In genomic region chr3:188491276-188491687, GRCh38 we compare ENCODE assay signal across 14 cellular contexts.
DNase-seq lines count a peak whose midpoint lies in the region; ATAC-seq and TF ChIP-seq lines count a peak whose summit lies in the region.
"Had no signal": no experiment of that assay in that cellular context is flagged by ENCODE, and none has a peak within 500 bp of the region (broad histone marks: within the 10 kb centered on the region; RNA-seq: fewer than 3 reads in every experiment).

No MANE protein-coding gene starts in this region.

- TF ChIP-seq CTCF in psoas muscle (IDR thresholded peaks at IDR 0.05) = no peak
- no peak for TF ChIP-seq CTCF in GM13977 (IDR thresholded peaks at IDR 0.05; ENCODE audit: extremely low read depth, insufficient read depth, missing control alignments)

- intact Hi-C loops in psoas muscle (cut with DNase I) = loop anchor here in 1 of 2 donors (5.0 kb wide), 1 partner anchor 56 kb away; no protein-coding TSS in a partner anchor

- DNase-seq in EL = peak; percentile 89
- no peak for DNase-seq in SJSA1 (ENCODE audit: low read depth in 1 of 2, low spot score in 2 of 2)
- DNase-seq in fibroblast of peridontal ligament (ENCODE audit: extremely low read depth) = peak; percentile 67
- no peak for DNase-seq in psoas muscle
- no peak for DNase-seq in central memory CD4-positive, alpha-beta T cell
- DNase-seq in GM13977 (ENCODE audit: low spot score) = no peak
- DNase-seq in effector memory CD4-positive, alpha-beta T cell = no peak
- DNase-seq: activated CD4-positive, alpha-beta T cell treated with anti-CD3 and anti-CD28 coated beads for 1 hour; activated T-cell treated with anti-CD3 and anti-CD28 coated beads, Interleukin-2, amount 50 U/mL, for 4 hours; C1 segment of cervical spinal cord; NCI-H2081 treated with DMSO at 0.1 percent for 48 hours; NK-92 treated with Interleukin-12 subunit alpha and Interleukin-12 subunit beta, amount 100 ng/mL, for 24 hours; stimulated activated naive CD4-positive, alpha-beta T cell treated with Interleukin-2 at 50 U/mL for 16 hours had no signal

- H3K27ac ChIP-seq in SJSA1 (peak overlapping the region; percentile 55), psoas muscle (peak overlapping the region; percentile 71)
- H3K27ac ChIP-seq in effector memory CD4-positive, alpha-beta T cell (ENCODE audit: insufficient read depth, low read length, poor library complexity, severe bottlenecking) = no peak overlapping the region

- in situ Hi-C loops in GM13977 (cut with MboI; ENCODE audit: low pct_unique_long_range_greater_than_20kb, low sequenced_read_pairs, unreplicated experiment) = no loop called here

- H3K9me3 ChIP-seq in SJSA1 (replicated peaks) = no peaks in the 10 kb centered on the region
- H3K9me3 ChIP-seq in psoas muscle = no peaks in the 10 kb centered on the region
- H3K9me3 ChIP-seq in effector memory CD4-positive, alpha-beta T cell (ENCODE audit: control insufficient read depth, low read length) = no peaks in the 10 kb centered on the region

- peaks cover 38% of the 10 kb centered on the region for H3K4me1 ChIP-seq in SJSA1 (replicated peaks)
- peaks cover 15% of the 10 kb centered on the region for H3K4me1 ChIP-seq in psoas muscle
- H3K4me1 ChIP-seq in effector memory CD4-positive, alpha-beta T cell (ENCODE audit: control insufficient read depth, insufficient read depth, low read length, poor library complexity, severe bottlenecking) = no peaks in the 10 kb centered on the region

- H3K36me3 ChIP-seq in SJSA1 = peaks cover 35% of the 10 kb centered on the region
- H3K36me3 ChIP-seq in psoas muscle (ENCODE audit: insufficient read depth in 1 of 2, low read depth in 1 of 2) = peaks cover 0 to 1% of the 10 kb centered on the region in 2 donors
- H3K36me3 ChIP-seq in effector memory CD4-positive, alpha-beta T cell (ENCODE audit: control insufficient read depth, insufficient read depth, low read length) = no peaks in the 10 kb centered on the region

- WGBS in psoas muscle, 3 donors = 12 to 52% (median 20%) methylated on average over 1 of the region's 1 CpG

- H3K4me3 ChIP-seq in SJSA1 (no peak overlapping the region), psoas muscle (no peak overlapping the region)
- H3K4me3 ChIP-seq in effector memory CD4-positive, alpha-beta T cell (ENCODE audit: insufficient read depth, low read depth, low read length, poor library complexity, severe bottlenecking) = no peak overlapping the region

- no peaks in the 10 kb centered on the region for H3K27me3 ChIP-seq in SJSA1 (replicated peaks)
- no peaks in the 10 kb centered on the region for H3K27me3 ChIP-seq in psoas muscle (ENCODE audit: insufficient read depth in 3 of 3, low read length in 2 of 3)
- H3K27me3 ChIP-seq in effector memory CD4-positive, alpha-beta T cell (replicated peaks; ENCODE audit: control insufficient read depth, insufficient read depth, low read length, poor library complexity, severe bottlenecking) = no peaks in the 10 kb centered on the region

- peak; percentile 40 to 85 (median 58) for ATAC-seq in psoas muscle
- ATAC-seq in HG02885 (IDR thresholded peaks at IDR 0.05; ENCODE audit: poor library complexity, unreplicated experiment) = no peak
- ATAC-seq: activated T-cell treated with anti-CD3 and anti-CD28 coated beads, Interleukin-2, amount 50 U/mL, for 4 hours had no signal

Comparison
In these comparisons a context has a peak if more than half of its experiments do, and no peak if none do; other contexts are left out.
1. DNase-seq: peak in EL (single experiment) and fibroblast of peridontal ligament (single experiment); none in SJSA1 (0 of 2), psoas muscle (0 of 2), central memory CD4-positive, alpha-beta T cell (single experiment), GM13977 (single experiment) and effector memory CD4-positive, alpha-beta T cell (0 of 3).